Comparison of ENCODE assay signal across 1 cellular context in genomic region chr5:65030056-65030455, GRCh38.
TF ChIP-seq lines count a peak whose summit lies in the region.

No MANE protein-coding gene starts in this region.

TF ChIP-seq in WTC11, 78 proteins besides CTCF, POLR2A, EP300 and RAD21 (continued from another document):
- TF ChIP-seq STAT6 (CRISPR knock-in tag; conservative IDR thresholded peaks at IDR 0.05; ENCODE audit: low read depth), result no peak
